10 cellular contexts compared by ENCODE assay signal in genomic region chr1:40981702-40982448, GRCh38. TPM values are rescaled to one million over a fixed set of nuclear protein-coding genes. Genes with fewer than 3 reads are reported as not detected.
DNase-seq lines count a peak whose midpoint lies in the region; ATAC-seq, FAIRE-seq and TF ChIP-seq lines count a peak whose summit lies in the region.
"Had no signal": no experiment of that assay in that cellular context is flagged by ENCODE, and none has a peak within 500 bp of the region (broad histone marks: within the 10 kb centered on the region; RNA-seq: fewer than 3 reads in every experiment).

No MANE protein-coding gene starts in this region.

- H3K4me3 ChIP-seq in HUES64 (ENCODE audit: low read length) = peak overlapping the region; percentile 82
- H3K4me3 ChIP-seq in muscle layer of colon (ENCODE audit: low read depth in 1 of 2, low read length in 2 of 2) = peak overlapping the region; percentile 23 to 66

- H3K27ac ChIP-seq in HUES64 (ENCODE audit: low read depth, low read length) (no peak overlapping the region), muscle layer of colon (ENCODE audit: low read depth, low read length) (peak overlapping the region; percentile 87)

- peak overlapping the region in 1 of 2 donors; percentile 52 for H3K4me3 Mint-ChIP-seq in stimulated activated naive B cell treated with anti-CD40 and anti-IgM and Interleukin-4, amounts not matched to agents 10 μg/mL and 1 μg/mL and 100 μg/mL, for 72 hours

- no peak for FAIRE-seq in D721Med (lab: Jason Lieb, UNC)

- H3K27me3 Mint-ChIP-seq in stimulated activated naive B cell treated with anti-CD40 and anti-IgM and Interleukin-4, amounts not matched to agents 10 μg/mL and 1 μg/mL and 100 μg/mL, for 72 hours = no peaks in the 10 kb centered on the region

- peaks cover 52% of the 10 kb centered on the region for H3K36me3 ChIP-seq in HUES64 (ENCODE audit: insufficient read depth, low read length)
- H3K36me3 ChIP-seq in muscle layer of colon (ENCODE audit: insufficient read depth, low read length) = peaks cover 29% of the 10 kb centered on the region

- H3K27ac Mint-ChIP-seq in stimulated activated naive B cell treated with anti-CD40 and anti-IgM and Interleukin-4, amounts not matched to agents 10 μg/mL and 1 μg/mL and 100 μg/mL, for 72 hours = no peak overlapping the region

- peaks cover 8% of the 10 kb centered on the region; the same call in 1 of the 2 replicates for H3K4me1 ChIP-seq in HUES64 (ENCODE audit: insufficient read depth, low read length)
- H3K4me1 ChIP-seq in muscle layer of colon (ENCODE audit: insufficient read depth, low read length) = peaks cover 67% of the 10 kb centered on the region

- H3K9ac ChIP-seq in HUES64 (ENCODE audit: low read depth, low read length) = 0 out of 2 replicates have a peak overlapping the region, but pooled peaks have one; percentile 96
- H3K9ac ChIP-seq in muscle layer of colon (ENCODE audit: low read length) = peak overlapping the region; percentile 71

- peaks cover 35 to 40% of the 10 kb centered on the region in 2 donors for H3K36me3 Mint-ChIP-seq in stimulated activated naive B cell treated with anti-CD40 and anti-IgM and Interleukin-4, amounts not matched to agents 10 μg/mL and 1 μg/mL and 100 μg/mL, for 72 hours

- DNase-seq in AG20443 (ENCODE audit: low spot score) (peak; percentile 14), astrocyte of the hippocampus (ENCODE audit: low read depth, low spot score) (peak; percentile 65), D721Med (ENCODE audit: insufficient read length, low spot score) (no peak), DMS79 treated with DMSO at 0.1 percent for 48 hours (lab: John Stamatoyannopoulos, UW) (no peak)
- no peak for DNase-seq in stimulated activated naive B cell treated with anti-CD40 and anti-IgM and Interleukin-4, amounts not matched to agents 10 μg/mL and 1 μg/mL and 100 μg/mL, for 72 hours
- DNase-seq: caudate nucleus, KBM-7 had no signal

- WGBS in HUES64 = 86% methylated on average over 13 of the region's 13 CpGs

- no peaks in the 10 kb centered on the region for H3K9me3 ChIP-seq in HUES64 (ENCODE audit: insufficient read depth, low read depth, low read length)
- no peaks in the 10 kb centered on the region for H3K9me3 ChIP-seq in muscle layer of colon (ENCODE audit: low read length)

- H3K9me3 Mint-ChIP-seq in stimulated activated naive B cell treated with anti-CD40 and anti-IgM and Interleukin-4, amounts not matched to agents 10 μg/mL and 1 μg/mL and 100 μg/mL, for 72 hours = no peaks in the 10 kb centered on the region

- no peak for ATAC-seq in stimulated activated naive B cell treated with anti-CD40 and anti-IgM and Interleukin-4, amounts not matched to agents 10 μg/mL and 1 μg/mL and 100 μg/mL, for 72 hours (replicated peaks)
- ATAC-seq in HG02571 (IDR thresholded peaks at IDR 0.05; ENCODE audit: unreplicated experiment) = no peak

- H3K27me3 ChIP-seq in HUES64 (ENCODE audit: insufficient read depth, low read length) = no peaks in the 10 kb centered on the region
- no peaks in the 10 kb centered on the region for H3K27me3 ChIP-seq in muscle layer of colon (ENCODE audit: control insufficient read depth in 1 of 2, insufficient read depth in 2 of 2, low read length in 2 of 2)

- no peak for TF ChIP-seq CTCF in D721Med (IDR thresholded peaks at IDR 0.05; ENCODE audit: insufficient read depth, missing control alignments)

- peaks cover 19 to 38% of the 10 kb centered on the region in 2 donors for H3K4me1 Mint-ChIP-seq in stimulated activated naive B cell treated with anti-CD40 and anti-IgM and Interleukin-4, amounts not matched to agents 10 μg/mL and 1 μg/mL and 100 μg/mL, for 72 hours

RNA-seq across cellular contexts. Expression of gene CTPS1, which starts 2.4 kb away (rescaled TPM):
- 81.1 TPM for polyA plus RNA-seq in HUES64 (2013, experiment 1 of 2)
- polyA plus RNA-seq in HUES64 (2013, experiment 2 of 2) = 70.4 TPM

RNA-seq across cellular contexts. Expression of gene SLFNL1, which starts 39.6 kb away (rescaled TPM):
- not detected for polyA plus RNA-seq in HUES64 (2013, experiment 1 of 2)
- not detected for polyA plus RNA-seq in HUES64 (2013, experiment 2 of 2)

Comparison
In these comparisons a context has a peak if more than half of its experiments do, and no peak if none do; other contexts are left out.
1. DNase-seq: peak in AG20443 (single experiment) and astrocyte of the hippocampus (single experiment); none in stimulated activated naive B cell treated with anti-CD40 and anti-IgM and Interleukin-4, amounts not matched to agents 10 μg/mL and 1 μg/mL and 100 μg/mL, for 72 hours (single experiment), D721Med (single experiment) and DMS79 treated with DMSO at 0.1 percent for 48 hours (single experiment).